ENCODE assay signal across 20 cellular contexts in the genomic region with DNA sequence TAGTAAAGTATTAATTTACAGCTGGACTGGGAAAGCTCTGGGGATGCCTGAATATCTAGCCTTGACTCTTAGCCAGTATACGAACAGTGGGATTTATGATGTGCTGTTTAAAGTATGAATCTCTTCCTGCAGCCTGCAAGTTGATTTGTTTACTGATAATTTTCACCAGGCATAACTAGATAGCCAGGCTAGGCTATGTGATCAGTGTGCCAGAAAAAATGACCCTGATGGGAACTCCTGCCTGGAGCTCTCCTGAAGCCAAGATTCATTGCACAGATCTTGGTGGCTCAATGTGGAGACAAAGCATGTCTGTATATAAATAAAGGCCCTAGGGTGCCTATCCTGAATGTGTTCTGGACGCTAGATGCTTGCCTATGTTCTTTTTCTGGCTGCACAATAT.
A peak's percentile ranks its signal among the peaks of the same experiment; 100 is the strongest.
DNase-seq lines count a peak whose midpoint lies in the region; ATAC-seq, FAIRE-seq and TF ChIP-seq lines count a peak whose summit lies in the region.
"Had no signal": no experiment of that assay in that cellular context is flagged by ENCODE, and none has a peak within 500 bp of the region (broad histone marks: within the 10 kb centered on the region; RNA-seq: fewer than 3 reads in every experiment).

No MANE protein-coding gene starts in this region.

- POLR2A ChIA-PET in naive thymus-derived CD4-positive, alpha-beta T cell (lab: Charles Lee), result no interaction called here

- H3K9ac ChIP-seq in adipocyte (ENCODE audit: low read length), result no peak overlapping the region

- no peaks in the 10 kb centered on the region for H3K27me3 ChIP-seq in BE2C
- H3K27me3 ChIP-seq in adipocyte (replicated peaks; ENCODE audit: control insufficient read depth, insufficient read depth, low read length), result no peaks in the 10 kb centered on the region
- H3K27me3 ChIP-seq in naive thymus-derived CD4-positive, alpha-beta T cell (ENCODE audit: control insufficient read depth in 2 of 2, insufficient read depth in 2 of 2, low read length in 2 of 2), result no peaks in the 10 kb centered on the region
- H3K27me3 ChIP-seq: gastroesophageal sphincter, suprapubic skin had no signal

- H3K9me3 Mint-ChIP-seq in naive thymus-derived CD4-positive, alpha-beta T cell, result no peaks in the 10 kb centered on the region
- H3K9me3 Mint-ChIP-seq: activated CD4-positive, alpha-beta memory T cell treated with anti-CD3 and anti-CD28 coated beads for 36 hours; activated T-cell treated with anti-CD3 and anti-CD28 coated beads, Interleukin-2, amount 50 U/mL, for 4 hours; CD8-positive, alpha-beta T cell had no signal

- H3K36me3 ChIP-seq in BE2C, result peaks cover under 1% of the 10 kb centered on the region; the same call in 1 of the 2 replicates
- peaks cover 6% of the 10 kb centered on the region for H3K36me3 ChIP-seq in adipocyte (ENCODE audit: control insufficient read depth, insufficient read depth, low read length, severe bottlenecking)
- H3K36me3 ChIP-seq in naive thymus-derived CD4-positive, alpha-beta T cell (ENCODE audit: control insufficient read depth in 2 of 3, insufficient read depth in 3 of 3, low read length in 3 of 3), result no peaks in the 10 kb centered on the region
- H3K36me3 ChIP-seq: gastroesophageal sphincter had no signal

- no peak for TF ChIP-seq CTCF in BE2C (IDR thresholded peaks at IDR 0.05; ENCODE audit: low read depth, low read length)
- TF ChIP-seq CTCF in LNCaP clone FGC (IDR thresholded peaks at IDR 0.05; ENCODE audit: control insufficient read depth, extremely low read depth, insufficient read depth), result no peak
- TF ChIP-seq CTCF in fibroblast of pulmonary artery (IDR thresholded peaks at IDR 0.05; ENCODE audit: low read length, missing control alignments), result no peak

- H3K27ac ChIP-seq in naive thymus-derived CD4-positive, alpha-beta T cell (ENCODE audit: low read depth, low read length), result no peak overlapping the region
- H3K27ac ChIP-seq: gastroesophageal sphincter, psoas muscle, RWPE1, suprapubic skin had no signal

- no peak for TF ChIP-seq POLR2A in GM12892 (IDR thresholded peaks at IDR 0.05; ENCODE audit: low read depth, low read length)

- H3K36me3 Mint-ChIP-seq in naive thymus-derived CD4-positive, alpha-beta T cell, result peaks cover 0 to 14% (median 10%) of the 10 kb centered on the region in 5 donors

- ATAC-seq in HG03457 (IDR thresholded peaks at IDR 0.05; ENCODE audit: unreplicated experiment), result no peak
- no peak for ATAC-seq in naive thymus-derived CD4-positive, alpha-beta T cell
- ATAC-seq: activated T-cell treated with anti-CD3 and anti-CD28 coated beads, Interleukin-2, amount 50 U/mL, for 4 hours; CD8-positive, alpha-beta T cell; gastroesophageal sphincter; psoas muscle had no signal

- no peaks in the 10 kb centered on the region for H3K4me1 Mint-ChIP-seq in naive thymus-derived CD4-positive, alpha-beta T cell

- DNase-seq in BE2C (peak; percentile 65), LNCaP clone FGC (ENCODE audit: low read depth) (peak; percentile 43), adipocyte (ENCODE audit: low read depth) (peak; percentile 45), fibroblast of pulmonary artery (ENCODE audit: low read depth) (peak; percentile 14), GM12892 (ENCODE audit: insufficient read length) (no peak), DMS53 treated with DMSO at 0.1 percent for 48 hours (lab: John Stamatoyannopoulos, UW; ENCODE audit: unreplicated experiment) (no peak)
- DNase-seq in naive thymus-derived CD4-positive, alpha-beta T cell, result no peak
- DNase-seq: activated CD4-positive, alpha-beta memory T cell treated with anti-CD3 and anti-CD28 coated beads for 36 hours; activated T-cell treated with anti-CD3 and anti-CD28 coated beads, Interleukin-2, amount 50 U/mL, for 4 hours; CD8-positive, alpha-beta T cell; central memory CD4-positive, alpha-beta T cell; MM.1S; NCI-H2107; NCI-H82; psoas muscle had no signal

- no peak for FAIRE-seq in GM12892 (lab: Jason Lieb, UNC)

- H3K4me3 ChIP-seq in BE2C (ENCODE audit: low read depth, low read length), result no peak overlapping the region
- H3K4me3 ChIP-seq in LNCaP clone FGC (ENCODE audit: low read depth, low read length), result no peak overlapping the region
- H3K4me3 ChIP-seq in adipocyte (ENCODE audit: low read length), result no peak overlapping the region
- no peak overlapping the region for H3K4me3 ChIP-seq in fibroblast of pulmonary artery (replicated peaks; ENCODE audit: low read depth, low read length)
- no peak overlapping the region for H3K4me3 ChIP-seq in naive thymus-derived CD4-positive, alpha-beta T cell (ENCODE audit: low read length)
- H3K4me3 ChIP-seq: gastroesophageal sphincter, psoas muscle, smooth muscle cell, suprapubic skin had no signal

- CTCF ChIA-PET in naive thymus-derived CD4-positive, alpha-beta T cell (lab: Charles Lee), result no interaction called here

- H3K4me3 Mint-ChIP-seq in naive thymus-derived CD4-positive, alpha-beta T cell, result no peak overlapping the region
- H3K4me3 Mint-ChIP-seq: activated CD4-positive, alpha-beta memory T cell treated with anti-CD3 and anti-CD28 coated beads for 36 hours; activated T-cell treated with anti-CD3 and anti-CD28 coated beads, Interleukin-2, amount 50 U/mL, for 4 hours; CD8-positive, alpha-beta T cell had no signal

- H3K27me3 Mint-ChIP-seq in naive thymus-derived CD4-positive, alpha-beta T cell, result no peaks in the 10 kb centered on the region
- H3K27me3 Mint-ChIP-seq: activated CD4-positive, alpha-beta memory T cell treated with anti-CD3 and anti-CD28 coated beads for 36 hours had no signal

- intact Hi-C loops in naive thymus-derived CD4-positive, alpha-beta T cell (cut with micrococcal nuclease), result loop anchor here in 1 of 2 donors (5.0 kb wide), 1 partner anchor 118 kb away; the partner anchor contains the start of gene SCLT1

- H3K4me1 ChIP-seq in BE2C, result no peaks in the 10 kb centered on the region; the same call in 1 of the 2 replicates
- no peaks in the 10 kb centered on the region for H3K4me1 ChIP-seq in adipocyte (ENCODE audit: control insufficient read depth, insufficient read depth, low read length)
- H3K4me1 ChIP-seq in naive thymus-derived CD4-positive, alpha-beta T cell (ENCODE audit: control insufficient read depth in 2 of 2, insufficient read depth in 2 of 2, low read length in 2 of 2), result no peaks in the 10 kb centered on the region
- H3K4me1 ChIP-seq: gastroesophageal sphincter, psoas muscle, suprapubic skin had no signal

- H3K27ac Mint-ChIP-seq in naive thymus-derived CD4-positive, alpha-beta T cell, result peak overlapping the region in 2 of 9 donors; percentile 14 to 60
- H3K27ac Mint-ChIP-seq: activated CD4-positive, alpha-beta memory T cell treated with anti-CD3 and anti-CD28 coated beads for 36 hours; CD8-positive, alpha-beta T cell had no signal

- H3K9me3 ChIP-seq in BE2C (no peaks in the 10 kb centered on the region), adipocyte (ENCODE audit: control insufficient read depth, low read length) (no peaks in the 10 kb centered on the region)
- H3K9me3 ChIP-seq in naive thymus-derived CD4-positive, alpha-beta T cell (ENCODE audit: control insufficient read depth in 2 of 3, low read length in 3 of 3), result no peaks in the 10 kb centered on the region
- H3K9me3 ChIP-seq: gastroesophageal sphincter, psoas muscle, suprapubic skin had no signal

Comparison
In these comparisons a context has a peak if more than half of its experiments do, and no peak if none do; other contexts are left out.
1. DNase-seq: peak in BE2C (single experiment), LNCaP clone FGC (single experiment), adipocyte (single experiment) and fibroblast of pulmonary artery (single experiment); none in naive thymus-derived CD4-positive, alpha-beta T cell (0 of 9), GM12892 (single experiment) and DMS53 treated with DMSO at 0.1 percent for 48 hours (single experiment).